Comparison of ENCODE assay signal across 10 cellular contexts in genomic region chr13:79492313-79492798, GRCh38. TPM values are rescaled to one million over a fixed set of nuclear protein-coding genes. Genes with fewer than 3 reads are reported as not detected.
DNase-seq lines count a peak whose midpoint lies in the region; ATAC-seq and TF ChIP-seq lines count a peak whose summit lies in the region.
"Had no signal": no experiment of that assay in that cellular context is flagged by ENCODE, and none has a peak within 500 bp of the region (broad histone marks: within the 10 kb centered on the region; RNA-seq: fewer than 3 reads in every experiment).

No MANE protein-coding gene starts in this region.

- 39% methylated on average over 5 of the region's 5 CpGs for WGBS in suprapubic skin

- peak overlapping the region; percentile 20 for H3K4me3 ChIP-seq in suprapubic skin
- H3K4me3 ChIP-seq in CD8-positive, alpha-beta memory T cell (ENCODE audit: low read length), result no peak overlapping the region

- no peak for TF ChIP-seq CTCF in foreskin keratinocyte (conservative IDR thresholded peaks at IDR 0.05)
- no peak for TF ChIP-seq CTCF in suprapubic skin (IDR thresholded peaks at IDR 0.05)

- no peaks in the 10 kb centered on the region for H3K9me3 ChIP-seq in suprapubic skin
- no peaks in the 10 kb centered on the region for H3K9me3 ChIP-seq in CD8-positive, alpha-beta memory T cell (ENCODE audit: low read length)

- DNase-seq in activated naive CD4-positive, alpha-beta T cell treated with anti-CD3 and anti-CD28 coated beads for 36 hours, result peak; percentile 68
- no peak for DNase-seq in activated naive CD4-positive, alpha-beta T cell treated with Interleukin-2 at 50 U/mL for 16 hours
- no peak for DNase-seq in activated CD4-positive, alpha-beta memory T cell treated with anti-CD3 and anti-CD28 coated beads, Interleukin-2, amount 10 ng/mL, durations not matched to agents 7 days and 5 days
- DNase-seq in foreskin keratinocyte (peak; percentile 62 to 77), suprapubic skin (ENCODE audit: low spot score in 2 of 2) (no peak)
- no peak for DNase-seq in CD8-positive, alpha-beta memory T cell
- no peak for DNase-seq in NK-92 treated with Interleukin-12 subunit alpha and Interleukin-12 subunit beta, amount 100 ng/mL, for 24 hours (lab: John Stamatoyannopoulos, UW)
- DNase-seq: activated B cell treated with CpG ODN at 0.5 μM for 24 hours, NCI-H526 treated with DMSO at 0.1 percent for 48 hours had no signal

- peaks cover 90% of the 10 kb centered on the region for H3K4me1 Mint-ChIP-seq in activated naive CD4-positive, alpha-beta T cell treated with anti-CD3 and anti-CD28 coated beads for 36 hours (ENCODE audit: low read depth)
- H3K4me1 Mint-ChIP-seq in activated CD4-positive, alpha-beta memory T cell treated with anti-CD3 and anti-CD28 coated beads, Interleukin-2, amount 10 ng/mL, durations not matched to agents 7 days and 5 days, result peaks cover 79% of the 10 kb centered on the region
- peaks cover 12 to 48% (median 30%) of the 10 kb centered on the region in 3 donors for H3K4me1 Mint-ChIP-seq in CD8-positive, alpha-beta memory T cell
- H3K4me1 Mint-ChIP-seq: activated B cell treated with CpG ODN at 0.5 μM for 24 hours had no signal

- peak overlapping the region; percentile 72 for H3K4me3 Mint-ChIP-seq in activated naive CD4-positive, alpha-beta T cell treated with anti-CD3 and anti-CD28 coated beads for 36 hours
- H3K4me3 Mint-ChIP-seq in activated CD4-positive, alpha-beta memory T cell treated with anti-CD3 and anti-CD28 coated beads, Interleukin-2, amount 10 ng/mL, durations not matched to agents 7 days and 5 days, result peak overlapping the region; percentile 54
- H3K4me3 Mint-ChIP-seq in CD8-positive, alpha-beta memory T cell, result no peak overlapping the region
- H3K4me3 Mint-ChIP-seq: activated B cell treated with CpG ODN at 0.5 μM for 24 hours had no signal

- H3K36me3 ChIP-seq in suprapubic skin, result no peaks in the 10 kb centered on the region
- no peaks in the 10 kb centered on the region for H3K36me3 ChIP-seq in CD8-positive, alpha-beta memory T cell (ENCODE audit: insufficient read depth, low read length)

- H3K27me3 ChIP-seq in foreskin keratinocyte (no peaks in the 10 kb centered on the region), suprapubic skin (no peaks in the 10 kb centered on the region)
- no peaks in the 10 kb centered on the region for H3K27me3 ChIP-seq in CD8-positive, alpha-beta memory T cell (ENCODE audit: insufficient read depth, low read length, poor library complexity, severe bottlenecking)

- POLR2A ChIA-PET in activated CD4-positive, alpha-beta memory T cell treated with anti-CD3 and anti-CD28 coated beads, Interleukin-2, amount 10 ng/mL, durations not matched to agents 7 days and 5 days (lab: Charles Lee), result interaction anchor here (1.0 to 2.4 kb wide), 3 partner anchors 9 to 87 kb away, joined by 3 to 11 read pairs (median 4); partner anchors contain the start of gene NDFIP2
- POLR2A ChIA-PET in CD8-positive, alpha-beta memory T cell (lab: Charles Lee), result no interaction called here

- peak overlapping the region; percentile 92 for H3K27ac Mint-ChIP-seq in activated naive CD4-positive, alpha-beta T cell treated with anti-CD3 and anti-CD28 coated beads for 36 hours
- H3K27ac Mint-ChIP-seq in activated CD4-positive, alpha-beta memory T cell treated with anti-CD3 and anti-CD28 coated beads, Interleukin-2, amount 10 ng/mL, durations not matched to agents 7 days and 5 days, result peak overlapping the region; percentile 75
- no peak overlapping the region for H3K27ac Mint-ChIP-seq in CD8-positive, alpha-beta memory T cell
- H3K27ac Mint-ChIP-seq: activated B cell treated with CpG ODN at 0.5 μM for 24 hours had no signal

- H3K27ac ChIP-seq in foreskin keratinocyte, result peak overlapping the region; percentile 78
- peak overlapping the region; percentile 87 for H3K27ac ChIP-seq in suprapubic skin
- no peak overlapping the region for H3K27ac ChIP-seq in CD8-positive, alpha-beta memory T cell (ENCODE audit: low read depth, low read length)

- no peaks in the 10 kb centered on the region for H3K9me3 Mint-ChIP-seq in activated naive CD4-positive, alpha-beta T cell treated with anti-CD3 and anti-CD28 coated beads for 36 hours
- H3K9me3 Mint-ChIP-seq in activated CD4-positive, alpha-beta memory T cell treated with anti-CD3 and anti-CD28 coated beads, Interleukin-2, amount 10 ng/mL, durations not matched to agents 7 days and 5 days, result peaks cover 6% of the 10 kb centered on the region
- no peaks in the 10 kb centered on the region for H3K9me3 Mint-ChIP-seq in CD8-positive, alpha-beta memory T cell
- H3K9me3 Mint-ChIP-seq: activated B cell treated with CpG ODN at 0.5 μM for 24 hours had no signal

- no peak for TF ChIP-seq EP300 in suprapubic skin (IDR thresholded peaks at IDR 0.05)

- H3K4me1 ChIP-seq in foreskin keratinocyte (peaks cover 73% of the 10 kb centered on the region), suprapubic skin (peaks cover 79% of the 10 kb centered on the region)
- peaks cover 16% of the 10 kb centered on the region for H3K4me1 ChIP-seq in CD8-positive, alpha-beta memory T cell (ENCODE audit: insufficient read depth, low read length)

- ATAC-seq in foreskin keratinocyte, result peak; percentile 87
- ATAC-seq in HG02981 (IDR thresholded peaks at IDR 0.05; ENCODE audit: unreplicated experiment), result no peak

- H3K27me3 Mint-ChIP-seq in activated naive CD4-positive, alpha-beta T cell treated with anti-CD3 and anti-CD28 coated beads for 36 hours (ENCODE audit: low read depth), result no peaks in the 10 kb centered on the region
- H3K27me3 Mint-ChIP-seq in activated CD4-positive, alpha-beta memory T cell treated with anti-CD3 and anti-CD28 coated beads, Interleukin-2, amount 10 ng/mL, durations not matched to agents 7 days and 5 days, result no peaks in the 10 kb centered on the region
- no peaks in the 10 kb centered on the region for H3K27me3 Mint-ChIP-seq in CD8-positive, alpha-beta memory T cell

- CTCF ChIA-PET in activated naive CD4-positive, alpha-beta T cell treated with anti-CD3 and anti-CD28 coated beads for 36 hours (lab: Charles Lee), result interaction anchor here (0.8 to 2.7 kb wide), 5 partner anchors 9 to 68 kb away, joined by 3 to 9 read pairs (median 4); partner anchors contain the start of gene NDFIP2
- CTCF ChIA-PET in activated CD4-positive, alpha-beta memory T cell treated with anti-CD3 and anti-CD28 coated beads, Interleukin-2, amount 10 ng/mL, durations not matched to agents 7 days and 5 days (lab: Charles Lee), result interaction anchor here (0.9 to 3.2 kb wide), 4 partner anchors 11 to 61 kb away, joined by 3 to 11 read pairs (median 3); partner anchors contain the start of gene NDFIP2
- CTCF ChIA-PET in CD8-positive, alpha-beta memory T cell (lab: Charles Lee), result no interaction called here

- intact Hi-C loops in activated naive CD4-positive, alpha-beta T cell treated with anti-CD3 and anti-CD28 coated beads for 36 hours (cut with micrococcal nuclease), result loop anchor here (1.0 kb wide), 2 partner anchors 9 to 11 kb away; partner anchors contain the start of gene NDFIP2

- H3K36me3 Mint-ChIP-seq in activated naive CD4-positive, alpha-beta T cell treated with anti-CD3 and anti-CD28 coated beads for 36 hours (ENCODE audit: low read depth), result peaks cover 12% of the 10 kb centered on the region
- H3K36me3 Mint-ChIP-seq in activated CD4-positive, alpha-beta memory T cell treated with anti-CD3 and anti-CD28 coated beads, Interleukin-2, amount 10 ng/mL, durations not matched to agents 7 days and 5 days (ENCODE audit: low read depth), result peaks cover 14% of the 10 kb centered on the region
- H3K36me3 Mint-ChIP-seq in CD8-positive, alpha-beta memory T cell, result peaks cover 0 to 7% (median 2%) of the 10 kb centered on the region in 3 donors

- TF ChIP-seq POLR2A in suprapubic skin (IDR thresholded peaks at IDR 0.05), result no peak

RNA-seq across cellular contexts. Expression of gene NDFIP2, which starts 11.4 kb away (rescaled TPM):
- 10 to 100 TPM; 89.5 to 90.8 TPM for total RNA-seq in activated naive CD4-positive, alpha-beta T cell treated with anti-CD3 and anti-CD28 coated beads for 36 hours
- 10 to 100 TPM; 49.6 to 53.2 TPM for total RNA-seq in activated CD4-positive, alpha-beta memory T cell treated with anti-CD3 and anti-CD28 coated beads, Interleukin-2, amount 10 ng/mL, durations not matched to agents 7 days and 5 days
- total RNA-seq in foreskin keratinocyte, result 88.4 and 98.3 TPM in 2 replicates
- 40.7 and 52.6 TPM in 2 replicates for polyA plus RNA-seq in foreskin keratinocyte
- 100 to 1,000 TPM in 1 of 4 donors, 10 to 100 TPM in 3; 72.2 to 103 (median 86.2) TPM for total RNA-seq in suprapubic skin
- 100 to 1,000 TPM in 1 of 2 experiments, 10 to 100 TPM in 1; 94.4 to 102 TPM for total RNA-seq in CD8-positive, alpha-beta memory T cell
- 5.6 TPM for polyA plus RNA-seq in CD8-positive, alpha-beta memory T cell

Comparison
In these comparisons a context has a peak if more than half of its experiments do, and no peak if none do; other contexts are left out.
1. DNase-seq: peak in activated naive CD4-positive, alpha-beta T cell treated with anti-CD3 and anti-CD28 coated beads for 36 hours (single experiment) and foreskin keratinocyte (2 of 2); none in activated naive CD4-positive, alpha-beta T cell treated with Interleukin-2 at 50 U/mL for 16 hours (single experiment), activated CD4-positive, alpha-beta memory T cell treated with anti-CD3 and anti-CD28 coated beads, Interleukin-2, amount 10 ng/mL, durations not matched to agents 7 days and 5 days (single experiment), suprapubic skin (0 of 2), CD8-positive, alpha-beta memory T cell (0 of 5) and NK-92 treated with Interleukin-12 subunit alpha and Interleukin-12 subunit beta, amount 100 ng/mL, for 24 hours (single experiment).
2. H3K27ac Mint-ChIP-seq: peak in activated naive CD4-positive, alpha-beta T cell treated with anti-CD3 and anti-CD28 coated beads for 36 hours (single experiment) and activated CD4-positive, alpha-beta memory T cell treated with anti-CD3 and anti-CD28 coated beads, Interleukin-2, amount 10 ng/mL, durations not matched to agents 7 days and 5 days (single experiment); none in CD8-positive, alpha-beta memory T cell (0 of 8).
3. H3K4me3 Mint-ChIP-seq: peak in activated naive CD4-positive, alpha-beta T cell treated with anti-CD3 and anti-CD28 coated beads for 36 hours (single experiment) and activated CD4-positive, alpha-beta memory T cell treated with anti-CD3 and anti-CD28 coated beads, Interleukin-2, amount 10 ng/mL, durations not matched to agents 7 days and 5 days (single experiment); none in CD8-positive, alpha-beta memory T cell (0 of 7).